In genomic region chr1:178798232-178798861, GRCh38 we compare ENCODE assay signal across 18 cellular contexts.
DNase-seq lines count a peak whose midpoint lies in the region; ATAC-seq, FAIRE-seq and TF ChIP-seq lines count a peak whose summit lies in the region.
"Had no signal": no experiment of that assay in that cellular context is flagged by ENCODE, and none has a peak within 500 bp of the region (broad histone marks: within the 10 kb centered on the region; RNA-seq: fewer than 3 reads in every experiment).

No MANE protein-coding gene starts in this region.

- no peaks in the 10 kb centered on the region for H3K36me3 ChIP-seq in vagina
- H3K36me3 ChIP-seq: HAP-1 had no signal

- TF ChIP-seq POLR2A in lower leg skin (IDR thresholded peaks at IDR 0.05) (no peak), vagina (IDR thresholded peaks at IDR 0.05) (no peak)

- POLR2A ChIA-PET in activated B cell treated with CpG ODN at 0.5 μM for 24 hours (lab: Charles Lee): interaction anchor here (0.6 to 1.2 kb wide), 2 partner anchors 10 to 45 kb away, joined by 3 to 5 read pairs; no protein-coding TSS in a partner anchor

- no peak overlapping the region for H3K4me3 Mint-ChIP-seq in activated B cell treated with CpG ODN at 0.5 μM for 24 hours
- H3K4me3 Mint-ChIP-seq: CD4-positive, alpha-beta T cell had no signal

- no peaks in the 10 kb centered on the region for H3K9me3 Mint-ChIP-seq in activated B cell treated with CpG ODN at 0.5 μM for 24 hours

- H3K4me1 Mint-ChIP-seq in activated B cell treated with CpG ODN at 0.5 μM for 24 hours: peaks cover 59% of the 10 kb centered on the region

- WGBS in lower leg skin, 2 donors: 91 to 94% methylated on average over 6 of the region's 6 CpGs

- H3K4me3 ChIP-seq in lower leg skin (ENCODE audit: low read depth, poor library complexity, severe bottlenecking): no peak overlapping the region
- no peak overlapping the region for H3K4me3 ChIP-seq in vagina
- H3K4me3 ChIP-seq: BLaER1 treated with 17β-estradiol and CSF1 and Interleukin-3, amounts not matched to agents 10 nM and 100 nM; HAP-1 had no signal

- H3K4me1 ChIP-seq in vagina: no peaks in the 10 kb centered on the region
- H3K4me1 ChIP-seq: HAP-1 had no signal

- ATAC-seq in activated B cell treated with CpG ODN at 0.5 μM for 24 hours (ENCODE audit: low read depth): no peak

- peak; percentile 93 for FAIRE-seq in D721Med (lab: Jason Lieb, UNC)
- peak; percentile 77 for FAIRE-seq in urothelium cell line (lab: Jason Lieb, UNC)
- FAIRE-seq: GM19239, HTR-8/SVneo had no signal

- no peaks in the 10 kb centered on the region for H3K27me3 Mint-ChIP-seq in activated B cell treated with CpG ODN at 0.5 μM for 24 hours
- H3K27me3 Mint-ChIP-seq: CD4-positive, alpha-beta T cell had no signal

- intact Hi-C loops in activated B cell treated with CpG ODN at 0.5 μM for 24 hours (cut with micrococcal nuclease) (no loop called here), lower leg skin (cut with DNase I; ENCODE audit: low total_unique reads) (no loop called here), vagina (cut with DNase I) (no loop called here)

- peak overlapping the region; percentile 47 for H3K27ac Mint-ChIP-seq in activated B cell treated with CpG ODN at 0.5 μM for 24 hours
- H3K27ac Mint-ChIP-seq: CD4-positive, alpha-beta T cell had no signal

- peaks cover 67% of the 10 kb centered on the region for H3K36me3 Mint-ChIP-seq in activated B cell treated with CpG ODN at 0.5 μM for 24 hours (ENCODE audit: low read depth)

- no peaks in the 10 kb centered on the region for H3K9me3 ChIP-seq in vagina
- H3K9me3 ChIP-seq: HAP-1 had no signal

- H3K27me3 ChIP-seq in vagina: no peaks in the 10 kb centered on the region
- H3K27me3 ChIP-seq: BLaER1 treated with 17β-estradiol and CSF1 and Interleukin-3, amounts not matched to agents 10 nM and 100 nM had no signal

- H3K27ac ChIP-seq in vagina: no peak overlapping the region
- H3K27ac ChIP-seq: BLaER1 treated with 17β-estradiol and CSF1 and Interleukin-3, amounts not matched to agents 10 nM and 100 nM had no signal

- DNase-seq in D721Med (ENCODE audit: insufficient read length, low spot score) (no peak), NCI-H226 (peak; percentile 46), activated B cell treated with CpG ODN at 0.5 μM for 24 hours (no peak), urothelium cell line (ENCODE audit: low spot score) (no peak), C1 segment of cervical spinal cord (lab: John Stamatoyannopoulos, UW) (no peak), lower leg skin (ENCODE audit: low spot score in 2 of 2) (no peak), vagina (ENCODE audit: extremely low spot score in 2 of 2) (no peak)
- DNase-seq: AML-193; Calu3; CD4-positive, alpha-beta T cell; DND-41; GDM1; GOT3; KBM-7 had no signal

- CTCF ChIA-PET in activated B cell treated with CpG ODN at 0.5 μM for 24 hours (lab: Charles Lee): no interaction called here

- TF ChIP-seq CTCF in D721Med (IDR thresholded peaks at IDR 0.05; ENCODE audit: insufficient read depth, missing control alignments): no peak
- TF ChIP-seq CTCF in activated B cell treated with CpG ODN at 0.5 μM for 24 hours (IDR thresholded peaks at IDR 0.05): no peak
- no peak for TF ChIP-seq CTCF in lower leg skin (IDR thresholded peaks at IDR 0.05)
- TF ChIP-seq CTCF in vagina (IDR thresholded peaks at IDR 0.05): no peak
